In the genomic region with DNA sequence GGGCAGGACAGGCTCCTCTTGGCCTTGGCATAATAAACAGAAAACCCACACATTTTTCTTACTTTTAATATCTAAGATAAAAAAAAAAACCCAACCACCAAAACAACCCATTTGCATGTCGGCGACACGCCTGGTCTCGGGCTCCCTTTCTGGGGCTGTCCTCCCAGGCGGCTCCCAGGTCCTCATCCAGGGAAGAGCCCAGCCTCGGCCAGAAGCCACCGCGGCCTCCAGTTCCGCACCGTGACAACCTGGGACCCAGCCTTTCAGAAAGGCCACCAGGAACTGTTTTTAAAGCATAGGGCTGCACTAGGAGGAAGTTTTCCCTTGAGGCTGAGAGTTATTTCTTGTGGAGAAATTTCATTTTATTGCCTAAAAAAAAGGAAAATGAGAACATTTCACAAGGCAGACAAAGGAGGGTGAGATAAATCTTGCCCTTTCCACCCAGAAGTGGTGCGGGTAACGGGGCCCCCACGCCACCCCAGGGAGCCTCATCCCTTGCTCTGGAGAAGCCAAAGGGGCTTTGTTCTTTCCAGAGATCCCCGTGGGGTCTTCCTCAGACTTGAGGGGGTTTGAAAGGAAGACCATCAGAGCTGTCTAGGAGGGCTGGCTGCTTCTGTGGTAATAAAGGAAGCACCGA, we compare ENCODE assay signal across 11 cellular contexts. TPM values are rescaled to one million over a fixed set of nuclear protein-coding genes. Genes with fewer than 3 reads are reported as not detected.
DNase-seq lines count a peak whose midpoint lies in the region; ATAC-seq, FAIRE-seq and TF ChIP-seq lines count a peak whose summit lies in the region.
"Had no signal": no experiment of that assay in that cellular context is flagged by ENCODE, and none has a peak within 500 bp of the region (broad histone marks: within the 10 kb centered on the region; RNA-seq: fewer than 3 reads in every experiment).

No MANE protein-coding gene starts in this region.

- TF ChIP-seq POLR2A in HepG2 (IDR thresholded peaks at IDR 0.05; ENCODE audit: insufficient read depth in 1 of 2, low read depth in 2 of 2, low read length in 2 of 2) (no peak), right lobe of liver (IDR thresholded peaks at IDR 0.05) (no peak)

- peaks cover 9% of the 10 kb centered on the region; the same call in 1 of the 2 replicates for H3K4me1 ChIP-seq in HepG2 (ENCODE audit: insufficient read depth, low read length)
- H3K4me1 ChIP-seq in right lobe of liver = no peaks in the 10 kb centered on the region
- H3K4me1 ChIP-seq in heart right ventricle = peaks cover 6 to 22% (median 16%) of the 10 kb centered on the region in 9 donors
- H3K4me1 ChIP-seq: SJCRH30 had no signal

- H3K36me3 Mint-ChIP-seq in osteocyte (ENCODE audit: unreplicated experiment) = peaks cover 18% of the 10 kb centered on the region

- H3K4me3 ChIP-seq in HepG2 (replicated peaks in 1 of 3; ENCODE audit: insufficient read depth in 1 of 3, low read depth in 2 of 3, low read length in 3 of 3) (no peak overlapping the region), right lobe of liver (no peak overlapping the region), heart right ventricle (peak overlapping the region in 1 of 10 donors; percentile 6)
- H3K4me3 ChIP-seq: SJCRH30 had no signal

- no peaks in the 10 kb centered on the region for H3K9me3 Mint-ChIP-seq in osteocyte (ENCODE audit: unreplicated experiment)

- no peaks in the 10 kb centered on the region for H3K36me3 ChIP-seq in HepG2 (replicated peaks in 1 of 2; ENCODE audit: control insufficient read depth in 1 of 2, insufficient read depth in 2 of 2, low read length in 2 of 2)
- no peaks in the 10 kb centered on the region for H3K36me3 ChIP-seq in right lobe of liver
- H3K36me3 ChIP-seq in heart right ventricle = peaks cover 0 to 51% (median 8%) of the 10 kb centered on the region in 9 donors
- H3K36me3 ChIP-seq: SJCRH30 had no signal

- POLR2A ChIA-PET in HepG2 (lab: Yijun Ruan, JAX) = no interaction called here

- no peak overlapping the region for H2AFZ ChIP-seq in HepG2 (ENCODE audit: low read length)

- no peak overlapping the region for H3K4me3 Mint-ChIP-seq in osteocyte (ENCODE audit: unreplicated experiment)

- in situ Hi-C loops in HepG2 (cut with HindIII; ENCODE audit: extremely low pct_ligation_motif_present, low pct_unique_long_range_greater_than_20kb) = loop anchor here (5.0 kb wide), 2 partner anchors 79 to 134 kb away; no protein-coding TSS in a partner anchor

- H3K27ac ChIP-seq in HepG2 (ENCODE audit: extremely low read length, insufficient read depth, low read length) = no peak overlapping the region
- H3K27ac ChIP-seq in right lobe of liver = peak overlapping the region in 1 of 3 donors; percentile 18
- peak overlapping the region in 7 of 10 donors; percentile 26 to 76 (median 52) for H3K27ac ChIP-seq in heart right ventricle
- H3K27ac ChIP-seq: epithelial cell of prostate, SJCRH30 had no signal

- CTCF ChIA-PET in HepG2 (lab: Yijun Ruan, JAX; ENCODE audit: low intra/inter-chr PET ratio, low total read pairs) = interaction anchor here (0.7 to 4.3 kb wide), 4 partner anchors 43 to 465 kb away, joined by 3 to 83 read pairs (median 6); no protein-coding TSS in a partner anchor

- peak; percentile 28 for ATAC-seq in HepG2
- ATAC-seq in right lobe of liver = no peak
- peak in 6 of 8 donors; percentile 2 to 33 (median 18) for ATAC-seq in heart right ventricle
- ATAC-seq in GM21723 (IDR thresholded peaks at IDR 0.05; ENCODE audit: unreplicated experiment) = no peak
- ATAC-seq in GM19328 (IDR thresholded peaks at IDR 0.05; ENCODE audit: unreplicated experiment) = no peak
- no peak for ATAC-seq in HG02852 (IDR thresholded peaks at IDR 0.05; ENCODE audit: unreplicated experiment)

- H3K27me3 ChIP-seq in HepG2 (ENCODE audit: control insufficient read depth in 1 of 2, insufficient read depth in 2 of 2, low read length in 2 of 2) (peaks cover 0 to 14% of the 10 kb centered on the region in 2 experiments; a peak in 1 of 5 replicates), right lobe of liver (no peaks in the 10 kb centered on the region), heart right ventricle (no peaks in the 10 kb centered on the region)
- H3K27me3 ChIP-seq: SJCRH30 had no signal

- intact Hi-C loops in HepG2 (cut with micrococcal nuclease; ENCODE audit: unreplicated experiment) = loop anchor here (1.0 to 5.0 kb wide), 3 partner anchors 77 to 494 kb away; a partner anchor contains a TSS
- intact Hi-C loops in right lobe of liver (cut with DNase I) = loop anchor here (2.0 to 5.0 kb wide), 2 partner anchors 134 kb away; no protein-coding TSS in a partner anchor
- intact Hi-C loops in heart right ventricle (cut with DNase I) = loop anchor here in 9 of 10 donors (1.0 to 10.0 kb wide), 3 partner anchors 46 to 135 kb away; no protein-coding TSS in a partner anchor

- no peak for FAIRE-seq in HepG2 (lab: Jason Lieb, UNC)
- FAIRE-seq: small intestine had no signal

- H3K27ac Mint-ChIP-seq in osteocyte (ENCODE audit: unreplicated experiment) = peak overlapping the region; percentile 71

- H3K9ac ChIP-seq in HepG2 (ENCODE audit: insufficient read depth, low read depth, low read length) = no peak overlapping the region

- H3K79me2 ChIP-seq in HepG2 (ENCODE audit: insufficient read depth, low read length) = no peaks in the 10 kb centered on the region

- TF ChIP-seq EP300 in HepG2 (IDR thresholded peaks at IDR 0.05; ENCODE audit: low read depth in 2 of 2, low read length in 2 of 2) = no peak
- TF ChIP-seq EP300 in HepG2 (CRISPR knock-in tag; IDR thresholded peaks at IDR 0.05; ENCODE audit: borderline replicate concordance) = no peak

- DNase-seq in HepG2 (ENCODE audit: low spot score) = no peak
- DNase-seq in right lobe of liver = no peak
- DNase-seq in heart right ventricle = peak in 1 of 2 donors; percentile 15
- DNase-seq in osteocyte (ENCODE audit: extremely low spot score, unreplicated experiment) = no peak
- no peak for DNase-seq in hypothalamus (lab: John Stamatoyannopoulos, UW)

- no peaks in the 10 kb centered on the region for H3K27me3 Mint-ChIP-seq in osteocyte (ENCODE audit: unreplicated experiment)

- peaks cover 4% of the 10 kb centered on the region for H3K4me1 Mint-ChIP-seq in osteocyte (ENCODE audit: unreplicated experiment)

- H3K9me3 ChIP-seq in HepG2 (ENCODE audit: low read length) (no peaks in the 10 kb centered on the region), right lobe of liver (no peaks in the 10 kb centered on the region), heart right ventricle (no peaks in the 10 kb centered on the region)
- H3K9me3 ChIP-seq: SJCRH30 had no signal

- BruUV-seq in HepG2 (replicated peaks; lab: Mats Ljungman, UMichigan) = no TSS peak

- TF ChIP-seq CTCF in HepG2 (CRISPR knock-in tag; IDR thresholded peaks at IDR 0.05) = no peak
- no peak for TF ChIP-seq CTCF in right lobe of liver (IDR thresholded peaks at IDR 0.05)
- no peak for TF ChIP-seq CTCF in heart right ventricle (IDR thresholded peaks at IDR 0.05)
- no peak for TF ChIP-seq CTCF in osteocyte (IDR thresholded peaks at IDR 0.05)

- WGBS in HepG2 (ENCODE audit: low lambda C conversion rate) = 75% methylated on average over 14 of the region's 15 CpGs
- 78% methylated on average over 14 of the region's 15 CpGs for WGBS in right lobe of liver (ENCODE audit: insufficient coverage, low coverage, low lambda C conversion rate, missing lambda C conversion rate)
- 79 to 87% methylated on average over 15 of the region's 15 CpGs for WGBS in heart right ventricle, 2 donors

- no peaks in the 10 kb centered on the region for H4K20me1 ChIP-seq in HepG2 (ENCODE audit: insufficient read depth, low read length)

- no peak for TF ChIP-seq RAD21 in HepG2 (CRISPR knock-in tag; IDR thresholded peaks at IDR 0.05)

- H3K4me2 ChIP-seq in HepG2 (ENCODE audit: low read depth, low read length) = no peak overlapping the region

TF ChIP-seq in HepG2, 621 proteins besides CTCF, POLR2A, EP300 and RAD21 (continues in another document):
- TF ChIP-seq MEIS2 (CRISPR knock-in tag; IDR thresholded peaks at IDR 0.05) (no peak), HDAC2 (CRISPR knock-in tag; IDR thresholded peaks at IDR 0.05) (no peak), DNMT3B (CRISPR knock-in tag; conservative IDR thresholded peaks at IDR 0.05) (no peak)

RNA-seq across cellular contexts. Expression of a gene that starts 39.2 kb away (rescaled TPM):
- 32.8 and 38.2 TPM in 2 replicates for total RNA-seq in HepG2 (2016; rRNA removed; fragmentation: Illumina TruSeq; extraction: Trizol)
- 10.2 and 10.5 TPM in 2 replicates for total RNA-seq in HepG2 (2016; cell fraction: cytosol; rRNA removed; fragmentation: Illumina TruSeq; extraction: Trizol; ENCODE audit: low read depth)
- 36.2 and 37.5 TPM in 2 replicates for total RNA-seq in HepG2 (2016; cell fraction: insoluble cytoplasmic fraction; rRNA removed; fragmentation: Illumina TruSeq; extraction: Trizol)
- total RNA-seq in HepG2 (2016; cell fraction: membrane; rRNA removed; fragmentation: Illumina TruSeq; extraction: Trizol) = 20.2 and 21.3 TPM in 2 replicates
- total RNA-seq in HepG2 (2016; cell fraction: nucleus; rRNA removed; fragmentation: Illumina TruSeq; extraction: Trizol) = 29.8 and 30.2 TPM in 2 replicates
- polyA plus RNA-seq in HepG2 (2011; rRNA removed) = 27.5 and 28.5 TPM in 2 replicates
- polyA plus RNA-seq in HepG2 (2011; cell fraction: cytosol; rRNA removed) = 25.5 and 28.8 TPM in 2 replicates
- polyA plus RNA-seq in HepG2 (2011; cell fraction: nucleus; rRNA removed) = 22.5 and 27.8 TPM in 2 replicates
- 54.2 and 55.8 TPM in 2 replicates for polyA plus RNA-seq in HepG2 (2012)
- 7.0 and 7.2 TPM in 2 replicates for polyA plus RNA-seq in HepG2 (2016; cell fraction: cytosol; fragmentation: Illumina TruSeq; extraction: Trizol; ENCODE audit: low read depth)
- 34.8 and 35.1 TPM in 2 replicates for polyA plus RNA-seq in HepG2 (2016; cell fraction: insoluble cytoplasmic fraction; fragmentation: Illumina TruSeq; extraction: Trizol; ENCODE audit: low read depth)
- 11.7 and 14.8 TPM in 2 replicates for polyA plus RNA-seq in HepG2 (2016; cell fraction: membrane; fragmentation: Illumina TruSeq; extraction: Trizol; ENCODE audit: low read depth)
- 38.2 and 40.5 TPM in 2 replicates for polyA plus RNA-seq in HepG2 (2016; cell fraction: nucleus; fragmentation: Illumina TruSeq; extraction: Trizol; ENCODE audit: insufficient read depth, low read depth)
- polyA minus RNA-seq in HepG2 (2011; rRNA and poly(A)+ RNA removed; ENCODE audit: low replicate concordance) = 38.3 and 51.2 TPM in 2 replicates
- 23.6 and 33.5 TPM in 2 replicates for polyA minus RNA-seq in HepG2 (2011; cell fraction: cytosol; rRNA and poly(A)+ RNA removed)
- polyA minus RNA-seq in HepG2 (2011; cell fraction: nucleus; rRNA and poly(A)+ RNA removed) = 31.3 and 38.8 TPM in 2 replicates
- total RNA-seq in right lobe of liver = 10 to 100 TPM; 27.0 to 49.3 (median 32.8) TPM
- 100 to 1,000 TPM in 4 of 10 donors, 10 to 100 TPM in 6; 80.6 to 113 (median 92.0) TPM for total RNA-seq in heart right ventricle
- 10 to 100 TPM; 38.5 to 42.0 TPM for polyA plus RNA-seq in heart right ventricle
- total RNA-seq in osteocyte = 97.8 and 111 TPM in 2 replicates

Comparison
In these comparisons a context has a peak if more than half of its experiments do, and no peak if none do; other contexts are left out.
1. ATAC-seq: peak in HepG2 (single experiment) and heart right ventricle (6 of 8); none in right lobe of liver (0 of 4), GM21723 (single experiment), GM19328 (single experiment) and HG02852 (single experiment).